In the genomic region with DNA sequence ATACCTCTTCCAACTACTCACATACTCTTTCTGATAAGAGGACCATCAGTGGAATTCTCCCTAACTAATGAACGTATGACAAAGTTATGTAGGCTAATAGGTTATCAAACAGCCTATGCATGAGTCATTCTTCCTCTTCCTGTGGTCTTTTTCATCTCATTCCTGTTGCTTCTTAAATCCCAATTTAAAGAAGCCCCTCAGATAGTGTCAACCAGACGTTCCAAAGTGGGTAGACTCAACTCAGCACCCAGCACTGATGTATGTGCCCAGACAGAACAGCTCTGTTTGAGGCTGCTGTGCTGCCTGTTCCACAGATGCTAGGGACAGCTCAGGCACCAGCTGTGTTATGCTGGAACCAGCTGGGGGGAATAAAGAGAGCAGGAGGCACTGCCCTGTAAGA, we compare ENCODE assay signal across 10 cellular contexts. TPM values are rescaled to one million over a fixed set of nuclear protein-coding genes. Genes with fewer than 3 reads are reported as not detected.
DNase-seq lines count a peak whose midpoint lies in the region; ATAC-seq and TF ChIP-seq lines count a peak whose summit lies in the region.
"Had no signal": no experiment of that assay in that cellular context is flagged by ENCODE, and none has a peak within 500 bp of the region (broad histone marks: within the 10 kb centered on the region; RNA-seq: fewer than 3 reads in every experiment).

No MANE protein-coding gene starts in this region.

- ATAC-seq in GM19372 (IDR thresholded peaks at IDR 0.05; ENCODE audit: low read depth, unreplicated experiment) (peak; percentile 40), HG03135 (IDR thresholded peaks at IDR 0.05; ENCODE audit: unreplicated experiment) (peak; percentile 43)

- POLR2A ChIA-PET in CD4-positive, alpha-beta memory T cell (lab: Charles Lee; ENCODE audit: partially characterized antibody): interaction anchor here (1.0 kb wide), 1 partner anchor 262 kb away, joined by 3 read pairs; no protein-coding TSS in a partner anchor

- H3K4me3 ChIP-seq in CD4-positive, alpha-beta memory T cell (ENCODE audit: low read length in 2 of 2): no peak overlapping the region
- no peak overlapping the region for H3K4me3 ChIP-seq in WERI-Rb-1 (ENCODE audit: low read depth, low read length)
- H3K4me3 ChIP-seq: prostate gland had no signal

- H3K4me1 Mint-ChIP-seq in CD4-positive, alpha-beta memory T cell: peaks cover 35 to 71% (median 45%) of the 10 kb centered on the region in 4 donors
- H3K4me1 Mint-ChIP-seq in mesothelial cell of epicardium: peaks cover 29% of the 10 kb centered on the region

- no peaks in the 10 kb centered on the region for H3K9me3 ChIP-seq in CD4-positive, alpha-beta memory T cell (ENCODE audit: control insufficient read depth in 1 of 2, low read length in 2 of 2)
- H3K9me3 ChIP-seq in WERI-Rb-1 (ENCODE audit: severe bottlenecking): no peaks in the 10 kb centered on the region
- H3K9me3 ChIP-seq: prostate gland had no signal

- intact Hi-C loops in CD4-positive, alpha-beta memory T cell (cut with micrococcal nuclease): loop anchor here (5.0 kb wide), 1 partner anchor 47 kb away; no protein-coding TSS in a partner anchor

- no peaks in the 10 kb centered on the region for H3K27me3 ChIP-seq in CD4-positive, alpha-beta memory T cell (ENCODE audit: insufficient read depth, low read length)
- H3K27me3 ChIP-seq in WERI-Rb-1 (ENCODE audit: insufficient read depth, low read depth, severe bottlenecking): no peaks in the 10 kb centered on the region

- TF ChIP-seq CTCF in WERI-Rb-1 (IDR thresholded peaks at IDR 0.05; ENCODE audit: low read depth, low read length) (no peak), mesothelial cell of epicardium (IDR thresholded peaks at IDR 0.05; ENCODE audit: unreplicated experiment) (no peak)

- DNase-seq in CD4-positive, alpha-beta memory T cell: no peak
- peak; percentile 34 for DNase-seq in dermis blood vessel endothelial cell
- DNase-seq in NCI-H1105 treated with DMSO at 0.1 percent for 48 hours (lab: John Stamatoyannopoulos, UW): no peak
- no peak for DNase-seq in WERI-Rb-1
- no peak for DNase-seq in SHP77 (lab: John Stamatoyannopoulos, UW)
- DNase-seq in mesothelial cell of epicardium (ENCODE audit: low spot score in 2 of 2, unreplicated experiment in 2 of 2): no peak
- DNase-seq: activated effector memory CD4-positive, alpha-beta T cell treated with Interleukin-2 at 50 U/mL for 16 hours had no signal

- H3K4me3 Mint-ChIP-seq in CD4-positive, alpha-beta memory T cell: peak overlapping the region in 5 of 8 donors; percentile 17 to 64 (median 40)
- H3K4me3 Mint-ChIP-seq in mesothelial cell of epicardium: no peak overlapping the region

- no peak overlapping the region for H3K27ac ChIP-seq in CD4-positive, alpha-beta memory T cell (ENCODE audit: low read depth, low read length)
- H3K27ac ChIP-seq in WERI-Rb-1: no peak overlapping the region
- H3K27ac ChIP-seq: prostate gland had no signal

- H3K36me3 ChIP-seq in CD4-positive, alpha-beta memory T cell (ENCODE audit: insufficient read depth, low read length): no peaks in the 10 kb centered on the region
- H3K36me3 ChIP-seq in WERI-Rb-1: no peaks in the 10 kb centered on the region
- H3K36me3 ChIP-seq: prostate gland had no signal

- no peaks in the 10 kb centered on the region for H3K9me3 Mint-ChIP-seq in CD4-positive, alpha-beta memory T cell
- no peaks in the 10 kb centered on the region for H3K9me3 Mint-ChIP-seq in mesothelial cell of epicardium

- peaks cover 39% of the 10 kb centered on the region for H3K4me1 ChIP-seq in CD4-positive, alpha-beta memory T cell (ENCODE audit: insufficient read depth, low read length)
- H3K4me1 ChIP-seq: prostate gland had no signal

- H3K27me3 Mint-ChIP-seq in CD4-positive, alpha-beta memory T cell: no peaks in the 10 kb centered on the region
- H3K27me3 Mint-ChIP-seq in mesothelial cell of epicardium (ENCODE audit: low read depth): peaks cover 5% of the 10 kb centered on the region

- CTCF ChIA-PET in CD4-positive, alpha-beta memory T cell (lab: Charles Lee; ENCODE audit: partially characterized antibody): no interaction called here

- H3K27ac Mint-ChIP-seq in CD4-positive, alpha-beta memory T cell: peak overlapping the region in 4 of 7 donors; percentile 58 to 88 (median 82)
- no peak overlapping the region for H3K27ac Mint-ChIP-seq in mesothelial cell of epicardium

- peaks cover 0 to 5% of the 10 kb centered on the region in 2 donors for H3K36me3 Mint-ChIP-seq in CD4-positive, alpha-beta memory T cell
- H3K36me3 Mint-ChIP-seq in mesothelial cell of epicardium: no peaks in the 10 kb centered on the region

RNA-seq across cellular contexts. Expression of gene CXCR4, which starts 52.6 kb away (rescaled TPM):
- 100 to 1,000 TPM; 306 to 308 TPM for total RNA-seq in CD4-positive, alpha-beta memory T cell
- polyA plus RNA-seq in CD4-positive, alpha-beta memory T cell: 1,000 to 10,000 TPM in 1 of 2 donors, 100 to 1,000 TPM in 1; 368 to 1,556 TPM
- 57.4 and 188 TPM in 2 replicates for total RNA-seq in dermis blood vessel endothelial cell
- 1.5 to 2.1 TPM (median 1.8 TPM) in 3 replicates for total RNA-seq in mesothelial cell of epicardium

Comparison
In these comparisons a context has a peak if more than half of its experiments do, and no peak if none do; other contexts are left out.
1. RNA of gene CXCR4, which starts 52.6 kb away (total RNA-seq): 306 to 308 TPM in CD4-positive, alpha-beta memory T cell and 57.4 to 188 TPM in dermis blood vessel endothelial cell; 1.5 to 2.1 TPM in mesothelial cell of epicardium; every median in the first group is over 10 times any median in the second.